ENCODE assay signal across 25 cellular contexts in genomic region chr1:90876098-90876497, GRCh38.
"Had no signal": no experiment of that assay in that cellular context is flagged by ENCODE, and none has a peak within 500 bp of the region (broad histone marks: within the 10 kb centered on the region; RNA-seq: fewer than 3 reads in every experiment).

No MANE protein-coding gene starts in this region.

- H3K4me3 ChIP-seq: gastrocnemius medialis, heart left ventricle, hepatocyte, left ventricle myocardium inferior, lower lobe of right lung, mucosa of descending colon, neural progenitor cell, prostate gland, skin epidermis, spleen, suprapubic skin, thyroid gland had no signal

- H3K27me3 ChIP-seq: gastrocnemius medialis, heart left ventricle, hepatocyte, neural progenitor cell, spleen, suprapubic skin, thyroid gland had no signal

- H3K27ac ChIP-seq: epithelial cell of prostate, gastrocnemius medialis, heart left ventricle, hepatocyte, left ventricle myocardium inferior, lower lobe of right lung, neural progenitor cell, parathyroid adenoma, prostate gland, skin epidermis, spleen, suprapubic skin, thyroid gland had no signal

- DNase-seq: cortex of kidney; effector CD4-positive, alpha-beta T cell; endodermal cell; foreskin fibroblast; gastrocnemius medialis; heart left ventricle; islet precursor cell; kidney glomerular epithelial cell; left colon; left ventricle myocardium inferior; lower lobe of right lung; mucosa of descending colon; naive B cell; right cardiac atrium; spleen; stimulated activated CD4-positive, alpha-beta T cell treated with anti-CD3 and anti-CD28 coated beads, Interleukin-4, amount 100 ng/mL, for 4 hours; stimulated activated naive CD8-positive, alpha-beta T cell treated with anti-CD3 and anti-CD28 coated beads, Interleukin-15, Interleukin-2, amounts not matched to agents 100 U/mL and 50 U/mL, for 24 hours; thyroid gland had no signal
